ENCODE assay signal across 15 cellular contexts in genomic region chr3:57160731-57161086, GRCh38. TPM values are rescaled to one million over a fixed set of nuclear protein-coding genes. Genes with fewer than 3 reads are reported as not detected.
DNase-seq lines count a peak whose midpoint lies in the region; ATAC-seq and TF ChIP-seq lines count a peak whose summit lies in the region.
"Had no signal": no experiment of that assay in that cellular context is flagged by ENCODE, and none has a peak within 500 bp of the region (broad histone marks: within the 10 kb centered on the region; RNA-seq: fewer than 3 reads in every experiment).

No MANE protein-coding gene starts in this region.

- H3K4me1 Mint-ChIP-seq in GM23338 (peaks cover 78% of the 10 kb centered on the region), brain (peaks cover 84% of the 10 kb centered on the region)
- peaks cover 22% of the 10 kb centered on the region for H3K4me1 Mint-ChIP-seq in activated T-cell treated with anti-CD3 and anti-CD28 coated beads, Interleukin-2, amount 50 U/mL, for 24 hours (ENCODE audit: low read depth)

- H3K27me3 Mint-ChIP-seq in GM23338 (ENCODE audit: insufficient read depth, low read depth, poor library complexity) (peaks cover 18% of the 10 kb centered on the region), brain (peaks cover 11% of the 10 kb centered on the region)
- peaks cover 62% of the 10 kb centered on the region for H3K27me3 Mint-ChIP-seq in activated T-cell treated with anti-CD3 and anti-CD28 coated beads, Interleukin-2, amount 50 U/mL, for 24 hours

- peaks cover 14% of the 10 kb centered on the region; the same call in 2 of the 3 replicates for H3K36me3 Mint-ChIP-seq in GM23338 (ENCODE audit: low read depth)
- no peaks in the 10 kb centered on the region for H3K36me3 Mint-ChIP-seq in brain
- H3K36me3 Mint-ChIP-seq in activated T-cell treated with anti-CD3 and anti-CD28 coated beads, Interleukin-2, amount 50 U/mL, for 24 hours (ENCODE audit: low read depth): no peaks in the 10 kb centered on the region
- H3K36me3 Mint-ChIP-seq: activated naive CD8-positive, alpha-beta T cell treated with anti-CD3 and anti-CD28 coated beads, Interleukin-2, amount 10 ng/mL, durations not matched to agents 7 days and 5 days had no signal

- H3K27ac ChIP-seq in GM23338 (ENCODE audit: low read depth): peak overlapping the region; percentile 95
- H3K27ac ChIP-seq in sigmoid colon: peak overlapping the region; percentile 45 to 77 (median 66)
- H3K27ac ChIP-seq in foreskin keratinocyte: no peak overlapping the region

- H3K9me3 ChIP-seq in iPS-18c (ENCODE audit: control insufficient read depth, insufficient read depth, low read length): no peaks in the 10 kb centered on the region
- H3K9me3 ChIP-seq in sigmoid colon: no peaks in the 10 kb centered on the region

- H3K4me3 ChIP-seq in GM23338 (peak overlapping the region; percentile 40), iPS-18c (ENCODE audit: insufficient read depth, low read depth, low read length) (peak overlapping the region; percentile 29; the same call in 1 of the 2 replicates), sigmoid colon (no peak overlapping the region)

- no peak for TF ChIP-seq POLR2A in sigmoid colon (IDR thresholded peaks at IDR 0.05)

- no peaks in the 10 kb centered on the region for H4K20me1 ChIP-seq in GM23338 (replicated peaks; ENCODE audit: insufficient read depth)

- intact Hi-C loops in sigmoid colon (cut with DNase I): loop anchor here (5.0 to 10.0 kb wide), 2 partner anchors 153 to 394 kb away; partner anchors contain the start of gene PDE12

- H3K27me3 ChIP-seq in GM23338 (ENCODE audit: insufficient read depth) (peaks cover 9% of the 10 kb centered on the region; the same call in 1 of the 2 replicates), sigmoid colon (no peaks in the 10 kb centered on the region), foreskin keratinocyte (peaks cover 43% of the 10 kb centered on the region)

- H3K9me2 ChIP-seq in GM23338 (ENCODE audit: insufficient read depth): no peaks in the 10 kb centered on the region

- H3K4me1 ChIP-seq in GM23338 (ENCODE audit: insufficient read depth) (peaks cover 78% of the 10 kb centered on the region), sigmoid colon (peaks cover 0 to 88% (median 69%) of the 10 kb centered on the region in 4 donors), foreskin keratinocyte (peaks cover 4% of the 10 kb centered on the region)

- 31 to 50% methylated on average over 2 of the region's 2 CpGs for WGBS in sigmoid colon, 2 donors

- H3K36me3 ChIP-seq in GM23338 (ENCODE audit: insufficient read depth): no peaks in the 10 kb centered on the region
- no peaks in the 10 kb centered on the region for H3K36me3 ChIP-seq in sigmoid colon

- H3K27ac Mint-ChIP-seq in GM23338: peak overlapping the region; percentile 92
- peak overlapping the region; percentile 28 to 95 (median 72) for H3K27ac Mint-ChIP-seq in brain
- no peak overlapping the region for H3K27ac Mint-ChIP-seq in activated T-cell treated with anti-CD3 and anti-CD28 coated beads, Interleukin-2, amount 50 U/mL, for 24 hours
- H3K27ac Mint-ChIP-seq: activated naive CD8-positive, alpha-beta T cell treated with anti-CD3 and anti-CD28 coated beads, Interleukin-2, amount 10 ng/mL, durations not matched to agents 7 days and 5 days had no signal

- peak overlapping the region; percentile 65 for H3K4me2 ChIP-seq in GM23338

- ATAC-seq in GM23338: peak; percentile 2
- no peak for ATAC-seq in foreskin keratinocyte
- no peak for ATAC-seq in GM18909 (IDR thresholded peaks at IDR 0.05; ENCODE audit: poor library complexity, unreplicated experiment)

- TF ChIP-seq EP300 in sigmoid colon (IDR thresholded peaks at IDR 0.05): no peak

- no peak for TF ChIP-seq CTCF in GM23338 (conservative IDR thresholded peaks at IDR 0.05; ENCODE audit: low read depth in 2 of 2)
- no peak for TF ChIP-seq CTCF in brain (conservative IDR thresholded peaks at IDR 0.05)
- TF ChIP-seq CTCF in sigmoid colon (IDR thresholded peaks at IDR 0.05): no peak
- no peak for TF ChIP-seq CTCF in foreskin keratinocyte (conservative IDR thresholded peaks at IDR 0.05)

- H3K79me2 ChIP-seq in GM23338 (replicated peaks; ENCODE audit: insufficient read depth): peaks cover 66% of the 10 kb centered on the region

- peaks cover 9% of the 10 kb centered on the region; the same call in 1 of the 2 replicates for H3F3A ChIP-seq in GM23338 (replicated peaks; ENCODE audit: low read depth)

- peak overlapping the region; percentile 60 for H3K4me3 Mint-ChIP-seq in GM23338
- peak overlapping the region; percentile 47 to 87 (median 54) for H3K4me3 Mint-ChIP-seq in brain
- H3K4me3 Mint-ChIP-seq in activated T-cell treated with anti-CD3 and anti-CD28 coated beads, Interleukin-2, amount 50 U/mL, for 24 hours: no peak overlapping the region
- H3K4me3 Mint-ChIP-seq: activated naive CD8-positive, alpha-beta T cell treated with anti-CD3 and anti-CD28 coated beads, Interleukin-2, amount 10 ng/mL, durations not matched to agents 7 days and 5 days had no signal

- no peak overlapping the region for H2AFZ ChIP-seq in GM23338

- DNase-seq in GM23338 (ENCODE audit: low spot score) (no peak), sigmoid colon (no peak), foreskin keratinocyte (no peak)
- DNase-seq in activated CD8-positive, alpha-beta memory T cell treated with anti-CD3 and anti-CD28 coated beads, Interleukin-2, amount 50 U/mL, for 48 hours: no peak
- no peak for DNase-seq in activated T-cell treated with anti-CD3 and anti-CD28 coated beads, Interleukin-2, amount 50 U/mL, for 24 hours
- DNase-seq: activated CD4-positive, alpha-beta T cell treated with anti-CD3 and anti-CD28 coated beads for 1 hour; activated naive CD8-positive, alpha-beta T cell treated with anti-CD3 and anti-CD28 coated beads, Interleukin-2, amount 10 ng/mL, durations not matched to agents 7 days and 5 days; head of caudate nucleus; KG1; NCI-H1930; NCI-H446 treated with DMSO at 0.1 percent for 48 hours; stimulated activated CD4-positive, alpha-beta T cell treated with anti-CD3 and anti-CD28 coated beads, Interleukin-12 subunit alpha, Interleukin-12 subunit beta, amount 100 ng/mL, for 4 hours had no signal

- peaks cover 4% of the 10 kb centered on the region; the same call in 2 of the 3 replicates for H3K9me3 Mint-ChIP-seq in GM23338
- peaks cover 0 to 2% (median 0%) of the 10 kb centered on the region in 5 experiments for H3K9me3 Mint-ChIP-seq in brain
- H3K9me3 Mint-ChIP-seq in activated T-cell treated with anti-CD3 and anti-CD28 coated beads, Interleukin-2, amount 50 U/mL, for 24 hours: no peaks in the 10 kb centered on the region
- H3K9me3 Mint-ChIP-seq: activated naive CD8-positive, alpha-beta T cell treated with anti-CD3 and anti-CD28 coated beads, Interleukin-2, amount 10 ng/mL, durations not matched to agents 7 days and 5 days had no signal

TF ChIP-seq in GM23338, 12 proteins besides CTCF, POLR2A, EP300 and RAD21:
- TF ChIP-seq, protein P1, sequence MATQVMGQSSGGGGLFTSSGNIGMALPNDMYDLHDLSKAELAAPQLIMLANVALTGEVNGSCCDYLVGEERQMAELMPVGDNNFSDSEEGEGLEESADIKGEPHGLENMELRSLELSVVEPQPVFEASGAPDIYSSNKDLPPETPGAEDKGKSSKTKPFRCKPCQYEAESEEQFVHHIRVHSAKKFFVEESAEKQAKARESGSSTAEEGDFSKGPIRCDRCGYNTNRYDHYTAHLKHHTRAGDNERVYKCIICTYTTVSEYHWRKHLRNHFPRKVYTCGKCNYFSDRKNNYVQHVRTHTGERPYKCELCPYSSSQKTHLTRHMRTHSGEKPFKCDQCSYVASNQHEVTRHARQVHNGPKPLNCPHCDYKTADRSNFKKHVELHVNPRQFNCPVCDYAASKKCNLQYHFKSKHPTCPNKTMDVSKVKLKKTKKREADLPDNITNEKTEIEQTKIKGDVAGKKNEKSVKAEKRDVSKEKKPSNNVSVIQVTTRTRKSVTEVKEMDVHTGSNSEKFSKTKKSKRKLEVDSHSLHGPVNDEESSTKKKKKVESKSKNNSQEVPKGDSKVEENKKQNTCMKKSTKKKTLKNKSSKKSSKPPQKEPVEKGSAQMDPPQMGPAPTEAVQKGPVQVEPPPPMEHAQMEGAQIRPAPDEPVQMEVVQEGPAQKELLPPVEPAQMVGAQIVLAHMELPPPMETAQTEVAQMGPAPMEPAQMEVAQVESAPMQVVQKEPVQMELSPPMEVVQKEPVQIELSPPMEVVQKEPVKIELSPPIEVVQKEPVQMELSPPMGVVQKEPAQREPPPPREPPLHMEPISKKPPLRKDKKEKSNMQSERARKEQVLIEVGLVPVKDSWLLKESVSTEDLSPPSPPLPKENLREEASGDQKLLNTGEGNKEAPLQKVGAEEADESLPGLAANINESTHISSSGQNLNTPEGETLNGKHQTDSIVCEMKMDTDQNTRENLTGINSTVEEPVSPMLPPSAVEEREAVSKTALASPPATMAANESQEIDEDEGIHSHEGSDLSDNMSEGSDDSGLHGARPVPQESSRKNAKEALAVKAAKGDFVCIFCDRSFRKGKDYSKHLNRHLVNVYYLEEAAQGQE (IDR thresholded peaks at IDR 0.05; ENCODE audit: unreplicated experiment): no peak
- no peak; the same call in 1 of the 2 replicates for TF ChIP-seq NANOG (IDR thresholded peaks at IDR 0.05; ENCODE audit: borderline replicate concordance)

RNA-seq across cellular contexts. Expression of gene IL17RD, which starts 4.4 kb away (rescaled TPM):
- 79.6 and 104 TPM in 2 replicates for total RNA-seq in GM23338 (2014; rRNA removed; shearing (Covaris generic))
- polyA plus RNA-seq in GM23338 (2016; fragmentation: Nextera tagmentation; extraction: Ambion mirVana): 10.7 and 11.9 TPM in 2 replicates
- polyA plus RNA-seq in brain (ENCODE audit: insufficient read depth, low read depth, low replicate concordance): 6.1 TPM
- total RNA-seq in sigmoid colon: 10 to 100 TPM; 16.8 to 46.8 (median 20.6) TPM
- 1 to 10 TPM in 1 of 3 donors, under 1 TPM in 2; under 0.01 to 1.2 (median 0.60) TPM for polyA plus RNA-seq in sigmoid colon
- 1.7 and 1.9 TPM in 2 replicates for total RNA-seq in foreskin keratinocyte
- polyA plus RNA-seq in foreskin keratinocyte: 0.39 and 0.56 TPM in 2 replicates
- total RNA-seq: activated naive CD8-positive, alpha-beta T cell treated with anti-CD3 and anti-CD28 coated beads, Interleukin-2, amount 10 ng/mL, durations not matched to agents 7 days and 5 days had no signal

RNA-seq across cellular contexts. Expression of gene HESX1, which starts 39.1 kb away (rescaled TPM):
- 11.9 and 21.1 TPM in 2 replicates for total RNA-seq in GM23338 (2014; rRNA removed; shearing (Covaris generic))
- polyA plus RNA-seq in GM23338 (2016; fragmentation: Nextera tagmentation; extraction: Ambion mirVana): 55.6 and 56.7 TPM in 2 replicates
- 0.71 TPM for polyA plus RNA-seq in brain (ENCODE audit: insufficient read depth, low read depth, low replicate concordance)
- total RNA-seq in sigmoid colon: 1 to 10 TPM in 1 of 4 donors, under 1 TPM in 1, not detected in 2; 0.82 to 3.6 TPM
- polyA plus RNA-seq in sigmoid colon: 1 to 10 TPM in 1 of 3 donors, not detected in 2; 1.4 TPM
- total RNA-seq in foreskin keratinocyte: 0.25 TPM in 1 of 2 replicates, not detected in the other
- polyA plus RNA-seq in foreskin keratinocyte: 0.17 and 0.26 TPM in 2 replicates

Comparison
In these comparisons a context has a peak if more than half of its experiments do, and no peak if none do; other contexts are left out.
1. H3K4me3 ChIP-seq: peak in GM23338 (single experiment) and iPS-18c (single experiment); none in sigmoid colon (0 of 4).
2. RNA of gene HESX1, which starts 39.1 kb away (polyA plus RNA-seq): 55.6 to 56.7 TPM in GM23338; 1.4 TPM in sigmoid colon, 0.71 TPM in brain (single experiment) and 0.17 to 0.26 TPM in foreskin keratinocyte; every median in the first group is over 10 times any median in the second.